Comparison of ENCODE assay signal across 1 cellular context in genomic region chrX:10254746-10255145, GRCh38.
TF ChIP-seq lines count a peak whose summit lies in the region.

No MANE protein-coding gene starts in this region.

TF ChIP-seq in liver, 16 proteins besides CTCF, POLR2A, EP300 and RAD21 (continued from another document):
- TF ChIP-seq, protein P1, sequence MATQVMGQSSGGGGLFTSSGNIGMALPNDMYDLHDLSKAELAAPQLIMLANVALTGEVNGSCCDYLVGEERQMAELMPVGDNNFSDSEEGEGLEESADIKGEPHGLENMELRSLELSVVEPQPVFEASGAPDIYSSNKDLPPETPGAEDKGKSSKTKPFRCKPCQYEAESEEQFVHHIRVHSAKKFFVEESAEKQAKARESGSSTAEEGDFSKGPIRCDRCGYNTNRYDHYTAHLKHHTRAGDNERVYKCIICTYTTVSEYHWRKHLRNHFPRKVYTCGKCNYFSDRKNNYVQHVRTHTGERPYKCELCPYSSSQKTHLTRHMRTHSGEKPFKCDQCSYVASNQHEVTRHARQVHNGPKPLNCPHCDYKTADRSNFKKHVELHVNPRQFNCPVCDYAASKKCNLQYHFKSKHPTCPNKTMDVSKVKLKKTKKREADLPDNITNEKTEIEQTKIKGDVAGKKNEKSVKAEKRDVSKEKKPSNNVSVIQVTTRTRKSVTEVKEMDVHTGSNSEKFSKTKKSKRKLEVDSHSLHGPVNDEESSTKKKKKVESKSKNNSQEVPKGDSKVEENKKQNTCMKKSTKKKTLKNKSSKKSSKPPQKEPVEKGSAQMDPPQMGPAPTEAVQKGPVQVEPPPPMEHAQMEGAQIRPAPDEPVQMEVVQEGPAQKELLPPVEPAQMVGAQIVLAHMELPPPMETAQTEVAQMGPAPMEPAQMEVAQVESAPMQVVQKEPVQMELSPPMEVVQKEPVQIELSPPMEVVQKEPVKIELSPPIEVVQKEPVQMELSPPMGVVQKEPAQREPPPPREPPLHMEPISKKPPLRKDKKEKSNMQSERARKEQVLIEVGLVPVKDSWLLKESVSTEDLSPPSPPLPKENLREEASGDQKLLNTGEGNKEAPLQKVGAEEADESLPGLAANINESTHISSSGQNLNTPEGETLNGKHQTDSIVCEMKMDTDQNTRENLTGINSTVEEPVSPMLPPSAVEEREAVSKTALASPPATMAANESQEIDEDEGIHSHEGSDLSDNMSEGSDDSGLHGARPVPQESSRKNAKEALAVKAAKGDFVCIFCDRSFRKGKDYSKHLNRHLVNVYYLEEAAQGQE (IDR thresholded peaks at IDR 0.05): no peak
- TF ChIP-seq GABPA (IDR thresholded peaks at IDR 0.05 in 1 of 2, conservative IDR thresholded peaks at IDR 0.05 in 1 of 2) (no peak), FOXA2 (IDR thresholded peaks at IDR 0.05) (no peak), EGR1 (IDR thresholded peaks at IDR 0.05; ENCODE audit: low read depth in 2 of 2) (no peak), JUND (IDR thresholded peaks at IDR 0.05) (no peak), NR2F2 (IDR thresholded peaks at IDR 0.05) (no peak), ZBTB33 (IDR thresholded peaks at IDR 0.05) (no peak)
- TF ChIP-seq, protein P2, sequence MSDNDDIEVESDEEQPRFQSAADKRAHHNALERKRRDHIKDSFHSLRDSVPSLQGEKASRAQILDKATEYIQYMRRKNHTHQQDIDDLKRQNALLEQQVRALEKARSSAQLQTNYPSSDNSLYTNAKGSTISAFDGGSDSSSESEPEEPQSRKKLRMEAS (IDR thresholded peaks at IDR 0.05): no peak
